In the genomic region with DNA sequence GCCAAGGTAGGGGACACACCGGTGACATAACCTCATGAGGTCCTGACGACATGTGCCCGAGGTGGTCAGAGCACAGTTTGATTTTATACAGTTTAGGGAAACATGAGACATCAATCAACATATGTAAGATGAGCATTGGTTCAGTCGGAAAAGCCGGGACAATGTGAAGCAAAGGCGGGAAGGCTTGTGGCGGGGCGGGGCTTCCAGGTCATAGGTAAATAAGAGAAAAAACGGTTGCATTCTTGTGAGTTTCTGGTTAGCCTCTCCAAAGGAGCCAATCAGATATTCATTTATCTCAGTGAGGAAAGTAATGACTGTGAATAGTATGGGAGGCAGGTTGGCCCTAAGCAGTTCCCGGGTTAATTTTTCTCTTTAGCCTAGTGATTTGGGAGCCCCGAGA, we compare ENCODE assay signal across 25 cellular contexts.
"Had no signal": no experiment of that assay in that cellular context is flagged by ENCODE, and none has a peak within 500 bp of the region (broad histone marks: within the 10 kb centered on the region; RNA-seq: fewer than 3 reads in every experiment).

No MANE protein-coding gene starts in this region.

- ATAC-seq: mucosa of descending colon; naive thymus-derived CD4-positive, alpha-beta T cell; natural killer cell treated with Interleukin-12 subunit alpha and Interleukin-12 subunit beta and Interleukin-15 and Interleukin-18, amount 100 ng/mL, for 72 hours; sciatic nerve; stimulated activated naive B cell treated with anti-CD40 and anti-IgM and Interleukin-4, amounts not matched to agents 10 μg/mL and 1 μg/mL and 100 μg/mL, for 72 hours; stimulated activated naive CD8-positive, alpha-beta T cell treated with anti-CD3 and anti-CD28 coated beads, Interleukin-15, Interleukin-2, amounts not matched to agents 100 U/mL and 50 U/mL, for 24 hours had no signal

- H3K27me3 ChIP-seq: ovary, right atrium auricular region, testis, thyroid gland, transverse colon, upper lobe of left lung, vagina had no signal

- H3K9me3 ChIP-seq: left ventricle myocardium inferior, mucosa of descending colon, ovary, right atrium auricular region, stomach, testis, thyroid gland, transverse colon, upper lobe of left lung, vagina had no signal

- H3K27ac Mint-ChIP-seq: naive thymus-derived CD4-positive, alpha-beta T cell; natural killer cell treated with Interleukin-12 subunit alpha and Interleukin-12 subunit beta and Interleukin-15 and Interleukin-18, amount 100 ng/mL, for 72 hours; progenitor cell of endocrine pancreas; stimulated activated naive B cell treated with anti-CD40 and anti-IgM and Interleukin-4, amounts not matched to agents 10 μg/mL and 1 μg/mL and 100 μg/mL, for 72 hours had no signal

- DNase-seq: hypothalamus; islet precursor cell; left ventricle myocardium inferior; midbrain; mucosa of descending colon; naive thymus-derived CD4-positive, alpha-beta T cell; ovary; stimulated activated CD4-positive, alpha-beta T cell treated with anti-CD3 and anti-CD28 coated beads, Interleukin-12 subunit alpha, Interleukin-12 subunit beta, amount 100 ng/mL, for 4 hours; stimulated activated CD4-positive, alpha-beta T cell treated with anti-CD3 and anti-CD28 coated beads, Interleukin-15, amount 100 ng/mL, for 24 hours; stimulated activated CD4-positive, alpha-beta T cell treated with anti-CD3 and anti-CD28 coated beads, Interleukin-2, amount 100 ng/mL, for 24 hours; stimulated activated CD4-positive, alpha-beta T cell treated with anti-CD3 and anti-CD28 coated beads, Interleukin-4, amount 100 ng/mL, for 1 hour; stimulated activated naive B cell treated with anti-CD40 and anti-IgM and Interleukin-4, amounts not matched to agents 10 μg/mL and 1 μg/mL and 100 μg/mL, for 72 hours; stimulated activated naive CD8-positive, alpha-beta T cell treated with anti-CD3 and anti-CD28 coated beads, Interleukin-15, Interleukin-2, amounts not matched to agents 100 U/mL and 50 U/mL, for 24 hours; stomach; testis; thyroid gland; transverse colon; upper lobe of left lung had no signal

- H3K36me3 Mint-ChIP-seq: naive thymus-derived CD4-positive, alpha-beta T cell; natural killer cell treated with Interleukin-12 subunit alpha and Interleukin-12 subunit beta and Interleukin-15 and Interleukin-18, amount 100 ng/mL, for 72 hours; stimulated activated naive B cell treated with anti-CD40 and anti-IgM and Interleukin-4, amounts not matched to agents 10 μg/mL and 1 μg/mL and 100 μg/mL, for 72 hours had no signal

- H3K4me1 Mint-ChIP-seq: naive thymus-derived CD4-positive, alpha-beta T cell; stimulated activated naive B cell treated with anti-CD40 and anti-IgM and Interleukin-4, amounts not matched to agents 10 μg/mL and 1 μg/mL and 100 μg/mL, for 72 hours had no signal

- H3K27ac ChIP-seq: left ventricle myocardium inferior, ovary, right atrium auricular region, skin epidermis, stomach, testis, thyroid gland, transverse colon, upper lobe of left lung, vagina had no signal

- H3K4me3 ChIP-seq: left ventricle myocardium inferior, lung, mucosa of descending colon, ovary, right atrium auricular region, skin epidermis, stomach, testis, thyroid gland, transverse colon, upper lobe of left lung, vagina had no signal

- H3K4me1 ChIP-seq: left ventricle myocardium inferior, right atrium auricular region, stomach, testis, thyroid gland, transverse colon, upper lobe of left lung, vagina had no signal

- H3K4me3 Mint-ChIP-seq: naive thymus-derived CD4-positive, alpha-beta T cell; natural killer cell treated with Interleukin-12 subunit alpha and Interleukin-12 subunit beta and Interleukin-15 and Interleukin-18, amount 100 ng/mL, for 72 hours; stimulated activated naive B cell treated with anti-CD40 and anti-IgM and Interleukin-4, amounts not matched to agents 10 μg/mL and 1 μg/mL and 100 μg/mL, for 72 hours had no signal

- H3K9me3 Mint-ChIP-seq: natural killer cell treated with Interleukin-12 subunit alpha and Interleukin-12 subunit beta and Interleukin-15 and Interleukin-18, amount 100 ng/mL, for 72 hours; stimulated activated naive B cell treated with anti-CD40 and anti-IgM and Interleukin-4, amounts not matched to agents 10 μg/mL and 1 μg/mL and 100 μg/mL, for 72 hours had no signal

- H3K36me3 ChIP-seq: left ventricle myocardium inferior, ovary, right atrium auricular region, stomach, thyroid gland, transverse colon, upper lobe of left lung, vagina had no signal
